In genomic region chrX:154140742-154141141, GRCh38 we compare ENCODE assay signal across 28 cellular contexts. TPM values are rescaled to one million over a fixed set of nuclear protein-coding genes. Genes with fewer than 3 reads are reported as not detected.
"Had no signal": no experiment of that assay in that cellular context is flagged by ENCODE, and none has a peak within 500 bp of the region (broad histone marks: within the 10 kb centered on the region; RNA-seq: fewer than 3 reads in every experiment).

No MANE protein-coding gene starts in this region.

- DNase-seq: colonic mucosa; dermis blood vessel endothelial cell; dorsolateral prefrontal cortex; effector CD4-positive, alpha-beta T cell; effector memory CD4-positive, alpha-beta T cell; esophagus squamous epithelium; foreskin fibroblast; foreskin melanocyte; gastrocnemius medialis; glutamatergic neuron; head of caudate nucleus; heart right ventricle; hippocampal formation; left cardiac atrium; left lung; left ventricle myocardium superior; lower lobe of right lung; mesenchymal stem cell had no signal

- H3K4me1 ChIP-seq: colonic mucosa, lower lobe of right lung had no signal

- H3K27ac Mint-ChIP-seq: mesothelial cell of epicardium had no signal

- H3K27ac ChIP-seq: colonic mucosa, dorsolateral prefrontal cortex, esophagus squamous epithelium, gastrocnemius medialis, heart right ventricle, left lung, lower lobe of right lung had no signal

- H3K4me3 Mint-ChIP-seq: mesothelial cell of epicardium had no signal

- H3K27me3 ChIP-seq: esophagus squamous epithelium, gastrocnemius medialis, left lung had no signal

- H3K36me3 ChIP-seq: colonic mucosa, esophagus squamous epithelium, gastrocnemius medialis, heart right ventricle, left lung, lower lobe of right lung had no signal

- H3K9me3 ChIP-seq: colonic mucosa, esophagus squamous epithelium, gastrocnemius medialis, heart right ventricle, left lung, lower lobe of right lung, mucosa of descending colon had no signal

- H3K4me3 ChIP-seq: colonic mucosa, dorsolateral prefrontal cortex, esophagus squamous epithelium, gastrocnemius medialis, heart right ventricle, left lung, lower lobe of right lung, mucosa of descending colon had no signal

- H3K36me3 Mint-ChIP-seq: mesothelial cell of epicardium had no signal

- ATAC-seq: esophagus mucosa, gastrocnemius medialis, heart right ventricle, left cardiac atrium, left lung, left ventricle myocardium superior, lower lobe of right lung, mucosa of descending colon had no signal

RNA-seq across cellular contexts. Expression of gene OPN1LW, which starts 3.3 kb away (rescaled TPM):
- total RNA-seq: colonic mucosa, dermis blood vessel endothelial cell, dorsolateral prefrontal cortex, endothelial cell of umbilical vein, epithelial cell of proximal tubule, esophagus mucosa, esophagus squamous epithelium, gastrocnemius medialis, glomerular endothelial cell, heart right ventricle, kidney epithelial cell, left cardiac atrium, left lung, left ventricle myocardium superior, lower leg skin, lower lobe of right lung, mesenteric fat pad, mesothelial cell of epicardium, mucosa of descending colon, myocyte had no signal

RNA-seq across cellular contexts. Expression of gene OPN1MW, which starts 41.7 kb away (rescaled TPM):
- total RNA-seq: colonic mucosa, dorsolateral prefrontal cortex, endothelial cell of umbilical vein, epithelial cell of proximal tubule, esophagus mucosa, esophagus squamous epithelium, gastrocnemius medialis, glomerular endothelial cell, heart right ventricle, kidney epithelial cell, left cardiac atrium, left lung, left ventricle myocardium superior, lower leg skin, lower lobe of right lung, mesenteric fat pad, mesothelial cell of epicardium, mucosa of descending colon, myocyte had no signal
